ENCODE assay signal across 8 cellular contexts in the genomic region with DNA sequence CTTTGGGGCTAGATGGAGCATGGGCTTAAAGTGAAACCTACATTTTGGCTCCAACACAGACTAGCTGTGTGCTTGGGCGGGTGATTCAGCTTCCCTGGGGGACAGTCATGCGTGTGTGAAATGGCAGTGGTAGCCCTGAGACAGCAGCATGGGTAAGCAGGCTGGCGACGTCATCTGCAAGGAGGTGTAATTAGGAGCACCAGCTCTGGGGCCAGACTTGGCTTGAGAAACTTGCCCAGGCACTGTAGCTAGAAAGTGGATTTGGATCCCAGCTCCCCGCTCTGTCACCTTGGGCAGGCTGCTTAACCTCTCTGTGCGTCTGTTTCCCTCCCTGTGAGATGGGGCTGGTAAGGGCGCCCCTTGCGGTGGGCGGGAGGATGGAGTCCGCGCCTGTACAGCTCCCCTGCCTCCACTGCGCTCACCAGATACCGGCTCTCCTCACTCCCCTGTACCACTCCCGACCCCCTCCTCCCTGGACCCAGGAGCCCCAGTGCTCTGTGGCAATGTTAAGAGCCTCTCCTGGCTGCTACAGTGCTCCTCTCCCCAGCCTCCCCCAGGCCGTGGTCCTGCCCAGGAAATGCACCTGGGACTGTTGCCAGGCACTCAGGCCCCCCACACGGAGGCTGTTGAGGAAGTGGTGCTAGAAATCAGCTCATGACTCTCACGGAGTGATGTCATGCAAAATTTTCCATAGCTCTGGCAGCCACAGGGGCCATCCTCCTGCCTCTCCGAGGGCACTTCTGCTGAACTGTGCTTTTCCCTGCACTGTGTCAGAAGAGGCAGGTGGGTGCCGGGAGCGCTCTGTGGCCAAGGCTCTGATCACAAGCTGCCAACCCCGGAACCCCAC. TPM values are rescaled to one million over a fixed set of nuclear protein-coding genes. Genes with fewer than 3 reads are reported as not detected.
DNase-seq lines count a peak whose midpoint lies in the region; ATAC-seq, FAIRE-seq and TF ChIP-seq lines count a peak whose summit lies in the region.

No MANE protein-coding gene starts in this region.

- H3K4me3 ChIP-seq in skeletal muscle cell (ENCODE audit: low read depth, low read length): peak overlapping the region; percentile 7

- no peak for FAIRE-seq in D721Med (lab: Jason Lieb, UNC)

- intact Hi-C loops in cardiac septum (cut with DNase I): loop anchor here (5.0 kb wide), 1 partner anchor 44 kb away; a partner anchor contains a TSS

- TF ChIP-seq CTCF in D721Med (IDR thresholded peaks at IDR 0.05; ENCODE audit: insufficient read depth, missing control alignments): no peak

- peak overlapping the region; percentile 99 to 100 for H3K27ac Mint-ChIP-seq in activated naive CD4-positive, alpha-beta T cell treated with anti-CD3 and anti-CD28 coated beads, Interleukin-2, amount 50 U/mL, for 72 hours

- ATAC-seq in GM21786 (IDR thresholded peaks at IDR 0.05; ENCODE audit: unreplicated experiment) (peak; percentile 77), SK-N-SH treated with all-trans-retinoic acid at 6 μM for 48 hours (peak; percentile 89)
- peak; percentile 86 to 87 for ATAC-seq in activated naive CD4-positive, alpha-beta T cell treated with anti-CD3 and anti-CD28 coated beads, Interleukin-2, amount 50 U/mL, for 72 hours

- H3K36me3 Mint-ChIP-seq in activated naive CD4-positive, alpha-beta T cell treated with anti-CD3 and anti-CD28 coated beads, Interleukin-2, amount 50 U/mL, for 72 hours: peaks cover 5 to 21% of the 10 kb centered on the region in 2 donors

- H3K36me3 ChIP-seq in KOPT-K1 (ENCODE audit: insufficient read depth, low read length): peaks cover 23% of the 10 kb centered on the region

- peak; percentile 99 for DNase-seq in EL
- DNase-seq in activated naive CD4-positive, alpha-beta T cell treated with anti-CD3 and anti-CD28 coated beads, Interleukin-2, amount 50 U/mL, for 72 hours (ENCODE audit: low spot score in 2 of 2): peak; percentile 82 to 89
- DNase-seq in cardiac septum (ENCODE audit: low spot score): peak; percentile 91
- DNase-seq in skeletal muscle cell (ENCODE audit: low read depth): peak; percentile 96
- no peak for DNase-seq in D721Med (ENCODE audit: insufficient read length, low spot score)

- H3K27ac ChIP-seq in KOPT-K1 (ENCODE audit: low read depth, low read length, poor library complexity, severe bottlenecking): peak overlapping the region; percentile 83

- H3K9me3 Mint-ChIP-seq in activated naive CD4-positive, alpha-beta T cell treated with anti-CD3 and anti-CD28 coated beads, Interleukin-2, amount 50 U/mL, for 72 hours: no peaks in the 10 kb centered on the region

- no peaks in the 10 kb centered on the region for H3K9me3 ChIP-seq in KOPT-K1 (ENCODE audit: insufficient read depth, low read length, poor library complexity, severe bottlenecking)

TF ChIP-seq in SK-N-SH treated with all-trans-retinoic acid at 6 μM for 48 hours, 23 proteins besides CTCF, POLR2A, EP300 and RAD21:
- TF ChIP-seq OSR1 (CRISPR knock-in tag; IDR thresholded peaks at IDR 0.05) (no peak), ISL1 (CRISPR knock-in tag; IDR thresholded peaks at IDR 0.05) (peak; percentile 16; the same call in 1 of the 2 replicates), ZNF70 (CRISPR knock-in tag; IDR thresholded peaks at IDR 0.05) (no peak), ARNTL (CRISPR knock-in tag; IDR thresholded peaks at IDR 0.05; ENCODE audit: borderline replicate concordance, low read depth) (no peak), BACH2 (CRISPR knock-in tag; IDR thresholded peaks at IDR 0.05; ENCODE audit: borderline replicate concordance) (no peak), CSDC2 (CRISPR knock-in tag; IDR thresholded peaks at IDR 0.05) (peak; percentile 83), RARB (CRISPR knock-in tag; IDR thresholded peaks at IDR 0.05) (no peak), TOX (CRISPR knock-in tag; IDR thresholded peaks at IDR 0.05; ENCODE audit: borderline replicate concordance) (no peak), ZC3H10 (CRISPR knock-in tag; IDR thresholded peaks at IDR 0.05) (no peak), GLIS3 (CRISPR knock-in tag; IDR thresholded peaks at IDR 0.05) (no peak), ESRRG (CRISPR knock-in tag; IDR thresholded peaks at IDR 0.05) (0 out of 2 replicates have a peak, but pooled peaks have one; percentile 72), TCF4 (CRISPR knock-in tag; IDR thresholded peaks at IDR 0.05; ENCODE audit: borderline replicate concordance) (no peak), SNAI2 (CRISPR knock-in tag; IDR thresholded peaks at IDR 0.05) (peak; percentile 88; the same call in 1 of the 2 replicates), ZFP3 (CRISPR knock-in tag; IDR thresholded peaks at IDR 0.05) (peak; percentile 83)
- TF ChIP-seq, protein P1, sequence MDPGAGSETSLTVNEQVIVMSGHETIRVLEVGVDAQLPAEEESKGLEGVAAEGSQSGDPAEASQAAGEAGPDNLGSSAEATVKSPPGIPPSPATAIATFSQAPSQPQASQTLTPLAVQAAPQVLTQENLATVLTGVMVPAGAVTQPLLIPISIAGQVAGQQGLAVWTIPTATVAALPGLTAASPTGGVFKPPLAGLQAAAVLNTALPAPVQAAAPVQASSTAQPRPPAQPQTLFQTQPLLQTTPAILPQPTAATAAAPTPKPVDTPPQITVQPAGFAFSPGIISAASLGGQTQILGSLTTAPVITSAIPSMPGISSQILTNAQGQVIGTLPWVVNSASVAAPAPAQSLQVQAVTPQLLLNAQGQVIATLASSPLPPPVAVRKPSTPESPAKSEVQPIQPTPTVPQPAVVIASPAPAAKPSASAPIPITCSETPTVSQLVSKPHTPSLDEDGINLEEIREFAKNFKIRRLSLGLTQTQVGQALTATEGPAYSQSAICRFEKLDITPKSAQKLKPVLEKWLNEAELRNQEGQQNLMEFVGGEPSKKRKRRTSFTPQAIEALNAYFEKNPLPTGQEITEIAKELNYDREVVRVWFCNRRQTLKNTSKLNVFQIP (CRISPR knock-in tag; IDR thresholded peaks at IDR 0.05; ENCODE audit: borderline replicate concordance, low read depth): peak; percentile 37; the same call in 1 of the 2 replicates
- TF ChIP-seq, protein P2, sequence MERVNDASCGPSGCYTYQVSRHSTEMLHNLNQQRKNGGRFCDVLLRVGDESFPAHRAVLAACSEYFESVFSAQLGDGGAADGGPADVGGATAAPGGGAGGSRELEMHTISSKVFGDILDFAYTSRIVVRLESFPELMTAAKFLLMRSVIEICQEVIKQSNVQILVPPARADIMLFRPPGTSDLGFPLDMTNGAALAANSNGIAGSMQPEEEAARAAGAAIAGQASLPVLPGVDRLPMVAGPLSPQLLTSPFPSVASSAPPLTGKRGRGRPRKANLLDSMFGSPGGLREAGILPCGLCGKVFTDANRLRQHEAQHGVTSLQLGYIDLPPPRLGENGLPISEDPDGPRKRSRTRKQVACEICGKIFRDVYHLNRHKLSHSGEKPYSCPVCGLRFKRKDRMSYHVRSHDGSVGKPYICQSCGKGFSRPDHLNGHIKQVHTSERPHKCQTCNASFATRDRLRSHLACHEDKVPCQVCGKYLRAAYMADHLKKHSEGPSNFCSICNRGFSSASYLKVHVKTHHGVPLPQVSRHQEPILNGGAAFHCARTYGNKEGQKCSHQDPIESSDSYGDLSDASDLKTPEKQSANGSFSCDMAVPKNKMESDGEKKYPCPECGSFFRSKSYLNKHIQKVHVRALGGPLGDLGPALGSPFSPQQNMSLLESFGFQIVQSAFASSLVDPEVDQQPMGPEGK (CRISPR knock-in tag; IDR thresholded peaks at IDR 0.05; ENCODE audit: borderline replicate concordance): peak; percentile 90
- TF ChIP-seq, protein P3, sequence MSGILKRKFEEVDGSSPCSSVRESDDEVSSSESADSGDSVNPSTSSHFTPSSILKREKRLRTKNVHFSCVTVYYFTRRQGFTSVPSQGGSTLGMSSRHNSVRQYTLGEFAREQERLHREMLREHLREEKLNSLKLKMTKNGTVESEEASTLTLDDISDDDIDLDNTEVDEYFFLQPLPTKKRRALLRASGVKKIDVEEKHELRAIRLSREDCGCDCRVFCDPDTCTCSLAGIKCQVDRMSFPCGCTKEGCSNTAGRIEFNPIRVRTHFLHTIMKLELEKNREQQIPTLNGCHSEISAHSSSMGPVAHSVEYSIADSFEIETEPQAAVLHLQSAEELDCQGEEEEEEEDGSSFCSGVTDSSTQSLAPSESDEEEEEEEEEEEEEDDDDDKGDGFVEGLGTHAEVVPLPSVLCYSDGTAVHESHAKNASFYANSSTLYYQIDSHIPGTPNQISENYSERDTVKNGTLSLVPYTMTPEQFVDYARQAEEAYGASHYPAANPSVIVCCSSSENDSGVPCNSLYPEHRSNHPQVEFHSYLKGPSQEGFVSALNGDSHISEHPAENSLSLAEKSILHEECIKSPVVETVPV (CRISPR knock-in tag; IDR thresholded peaks at IDR 0.05): no peak
- TF ChIP-seq, protein P4, sequence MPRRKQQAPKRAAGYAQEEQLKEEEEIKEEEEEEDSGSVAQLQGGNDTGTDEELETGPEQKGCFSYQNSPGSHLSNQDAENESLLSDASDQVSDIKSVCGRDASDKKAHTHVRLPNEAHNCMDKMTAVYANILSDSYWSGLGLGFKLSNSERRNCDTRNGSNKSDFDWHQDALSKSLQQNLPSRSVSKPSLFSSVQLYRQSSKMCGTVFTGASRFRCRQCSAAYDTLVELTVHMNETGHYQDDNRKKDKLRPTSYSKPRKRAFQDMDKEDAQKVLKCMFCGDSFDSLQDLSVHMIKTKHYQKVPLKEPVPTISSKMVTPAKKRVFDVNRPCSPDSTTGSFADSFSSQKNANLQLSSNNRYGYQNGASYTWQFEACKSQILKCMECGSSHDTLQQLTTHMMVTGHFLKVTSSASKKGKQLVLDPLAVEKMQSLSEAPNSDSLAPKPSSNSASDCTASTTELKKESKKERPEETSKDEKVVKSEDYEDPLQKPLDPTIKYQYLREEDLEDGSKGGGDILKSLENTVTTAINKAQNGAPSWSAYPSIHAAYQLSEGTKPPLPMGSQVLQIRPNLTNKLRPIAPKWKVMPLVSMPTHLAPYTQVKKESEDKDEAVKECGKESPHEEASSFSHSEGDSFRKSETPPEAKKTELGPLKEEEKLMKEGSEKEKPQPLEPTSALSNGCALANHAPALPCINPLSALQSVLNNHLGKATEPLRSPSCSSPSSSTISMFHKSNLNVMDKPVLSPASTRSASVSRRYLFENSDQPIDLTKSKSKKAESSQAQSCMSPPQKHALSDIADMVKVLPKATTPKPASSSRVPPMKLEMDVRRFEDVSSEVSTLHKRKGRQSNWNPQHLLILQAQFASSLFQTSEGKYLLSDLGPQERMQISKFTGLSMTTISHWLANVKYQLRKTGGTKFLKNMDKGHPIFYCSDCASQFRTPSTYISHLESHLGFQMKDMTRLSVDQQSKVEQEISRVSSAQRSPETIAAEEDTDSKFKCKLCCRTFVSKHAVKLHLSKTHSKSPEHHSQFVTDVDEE (CRISPR knock-in tag; IDR thresholded peaks at IDR 0.05): 0 out of 2 replicates have a peak, but pooled peaks have one; percentile 27

RNA-seq across cellular contexts. Expression of a gene that starts 44.6 kb away (rescaled TPM):
- total RNA-seq in activated naive CD4-positive, alpha-beta T cell treated with anti-CD3 and anti-CD28 coated beads, Interleukin-2, amount 50 U/mL, for 72 hours: 10 to 100 TPM; 31.6 to 51.7 TPM
- total RNA-seq in cardiac septum: 24.0 TPM
